In genomic region chr7:100475549-100475948, GRCh38 we compare ENCODE assay signal across 7 cellular contexts. TPM values are rescaled to one million over a fixed set of nuclear protein-coding genes. Genes with fewer than 3 reads are reported as not detected.
DNase-seq lines count a peak whose midpoint lies in the region; ATAC-seq and TF ChIP-seq lines count a peak whose summit lies in the region.
"Had no signal": no experiment of that assay in that cellular context is flagged by ENCODE, and none has a peak within 500 bp of the region (broad histone marks: within the 10 kb centered on the region; RNA-seq: fewer than 3 reads in every experiment).

No MANE protein-coding gene starts in this region.

- no peaks in the 10 kb centered on the region for H3K79me1 ChIP-seq in H9 (ENCODE audit: insufficient read depth, low read depth, low read length, poor library complexity, severe bottlenecking)

- H2AFZ ChIP-seq in H9 (ENCODE audit: low read length): no peak overlapping the region

- no peak overlapping the region for H3K18ac ChIP-seq in H9 (ENCODE audit: insufficient read length, low read depth, low read length)

- no peak overlapping the region for H2BK20ac ChIP-seq in H9 (ENCODE audit: low read depth, low read length, poor library complexity, severe bottlenecking)

- no peak overlapping the region for H3K9ac ChIP-seq in H9 (ENCODE audit: extremely low read depth, insufficient read length, low read length)

- no peak overlapping the region for H3K23ac ChIP-seq in H9 (ENCODE audit: insufficient read length, low read depth, low read length)

- POLR2A ChIA-PET in HEK293 (lab: Yijun Ruan, JAX): interaction anchor here (0.8 kb wide), 1 partner anchor 10 kb away, joined by 3 read pairs; no protein-coding TSS in a partner anchor

- ATAC-seq in sciatic nerve: peak; percentile 11
- no peak for ATAC-seq in GM18867 (IDR thresholded peaks at IDR 0.05; ENCODE audit: unreplicated experiment)

- H3K9me3 ChIP-seq in HEK293 (ENCODE audit: control insufficient read depth, insufficient read depth, low read depth, low read length): no peaks in the 10 kb centered on the region
- no peaks in the 10 kb centered on the region for H3K9me3 ChIP-seq in H9 (ENCODE audit: control insufficient read depth, low read depth, low read length)

- peaks cover 3 to 25% of the 10 kb centered on the region in 2 experiments; a peak in 2 of 3 replicates for H3K36me3 ChIP-seq in HEK293 (ENCODE audit: control insufficient read depth in 2 of 2, insufficient read depth in 1 of 2, low read length in 2 of 2)
- peaks cover 18% of the 10 kb centered on the region for H3K36me3 ChIP-seq in brain microvascular endothelial cell (replicated peaks)

- H3K4ac ChIP-seq in H9 (ENCODE audit: low read depth, low read length): no peak overlapping the region

- H3K23me2 ChIP-seq in H9 (ENCODE audit: insufficient read length, low read depth, low read length, poor library complexity, severe bottlenecking): peaks cover 7% of the 10 kb centered on the region

- no peak overlapping the region for H2BK15ac ChIP-seq in H9 (ENCODE audit: low read depth, low read length)

- no peak overlapping the region for H2BK12ac ChIP-seq in H9 (ENCODE audit: insufficient read length, low read depth, low read length)

- CTCF ChIA-PET in HEK293 (lab: Yijun Ruan, JAX): interaction anchor here (0.6 to 1.3 kb wide), 5 partner anchors 10 to 376 kb away, joined by 3 to 5 read pairs (median 3); partner anchors contain the start of gene POP7

- no peaks in the 10 kb centered on the region for H3K79me2 ChIP-seq in H9 (ENCODE audit: insufficient read depth, low read length)

- no CpG with 5 or more reads among the region's 9 CpGs for WGBS in H9 (ENCODE audit: extremely low coverage, insufficient read length, low lambda C conversion rate)

- peaks cover 18 to 40% of the 10 kb centered on the region in 2 experiments for H3K4me1 Mint-ChIP-seq in H9

- H4K20me1 ChIP-seq in H9 (ENCODE audit: control insufficient read depth, insufficient read depth, insufficient read length): no peaks in the 10 kb centered on the region

- H3K27ac ChIP-seq in HEK293 (ENCODE audit: extremely low read depth, low read depth, low read length) (no peak overlapping the region), brain microvascular endothelial cell (no peak overlapping the region), H9 (ENCODE audit: insufficient read length, low read depth, low read length) (no peak overlapping the region)

- H3K4me1 ChIP-seq in HEK293 (ENCODE audit: control insufficient read depth, insufficient read depth, low read length) (peaks cover 9% of the 10 kb centered on the region), H9 (ENCODE audit: insufficient read depth, low read length) (no peaks in the 10 kb centered on the region; the same call in 1 of the 2 replicates)

- no peak overlapping the region for H4K91ac ChIP-seq in H9 (ENCODE audit: insufficient read length, low read depth, low read length)

- no peak overlapping the region for H3K56ac ChIP-seq in H9 (ENCODE audit: insufficient read length, low read depth, low read length)

- H3K9me3 Mint-ChIP-seq in H9: no peaks in the 10 kb centered on the region

- no peak for TF ChIP-seq CTCF in HEK293 (tag by site-specific recombination; IDR thresholded peaks at IDR 0.05)
- TF ChIP-seq CTCF in brain microvascular endothelial cell (IDR thresholded peaks at IDR 0.05; ENCODE audit: low read depth, low read length, missing control alignments): no peak
- TF ChIP-seq CTCF in H9 (conservative IDR thresholded peaks at IDR 0.05): no peak

- no peak overlapping the region for H3T11ph ChIP-seq in H9 (ENCODE audit: low read length)

- H3K27me3 Mint-ChIP-seq in H9 (ENCODE audit: low read depth): no peaks in the 10 kb centered on the region

- H3K4me2 ChIP-seq in H9 (ENCODE audit: insufficient read depth, insufficient read length, low read length): no peak overlapping the region

- 0 out of 5 replicates have a peak overlapping the region, but pooled peaks of 1 of the 2 experiments have one; percentile 34 for H3K4me3 Mint-ChIP-seq in H9

- H3K27me3 ChIP-seq in brain microvascular endothelial cell (replicated peaks): no peaks in the 10 kb centered on the region
- no peaks in the 10 kb centered on the region for H3K27me3 ChIP-seq in H9 (ENCODE audit: insufficient read depth, low read length)

- no peak overlapping the region for H3K14ac ChIP-seq in H9 (ENCODE audit: insufficient read depth, low read length)

- DNase-seq in brain microvascular endothelial cell (no peak), sciatic nerve (ENCODE audit: low spot score) (no peak), H9 (no peak), NCI-H526 treated with DMSO at 0.1 percent for 48 hours (lab: John Stamatoyannopoulos, UW) (no peak)
- DNase-seq: NCI-H2029 treated with DMSO at 0.1 percent for 48 hours had no signal

- no peak overlapping the region for H2BK5ac ChIP-seq in H9 (ENCODE audit: insufficient read length, low read length)

- no peak overlapping the region for H4K5ac ChIP-seq in H9 (ENCODE audit: insufficient read length, low read depth, low read length)

- peaks cover 0 to 5% (median 0%) of the 10 kb centered on the region in 3 experiments; a peak in 1 of 7 replicates for H3K36me3 Mint-ChIP-seq in H9 (ENCODE audit: insufficient read depth in 1 of 3, low read depth in 3 of 3)

- intact Hi-C loops in sciatic nerve (cut with DNase I): no loop called here

- H3K27ac Mint-ChIP-seq in H9: no peak overlapping the region

- H3K4me3 ChIP-seq in HEK293 (ENCODE audit: low read depth, low read length) (no peak overlapping the region), brain microvascular endothelial cell (ENCODE audit: low read depth, low read length) (peak overlapping the region; percentile 5)

- H2AK5ac ChIP-seq in H9 (ENCODE audit: insufficient read length, low read length): no peak overlapping the region

- H2BK120ac ChIP-seq in H9 (ENCODE audit: low read depth, low read length, poor library complexity, severe bottlenecking): no peak overlapping the region

- in situ Hi-C loops in brain microvascular endothelial cell (cut with HindIII; ENCODE audit: low pct_ligation_motif_present, low sequenced_read_pairs): no loop called here

- no peak overlapping the region for H4K8ac ChIP-seq in H9 (replicated peaks; ENCODE audit: insufficient read length, low read depth, low read length)

TF ChIP-seq in HEK293, 187 proteins besides CTCF, POLR2A, EP300 and RAD21:
- TF ChIP-seq EGR2 (tag by site-specific recombination; IDR thresholded peaks at IDR 0.05; ENCODE audit: low read depth): 0 out of 2 replicates have a peak, but pooled peaks have one; percentile 11
- peak; percentile 76 for TF ChIP-seq ZNF335 (tag by site-specific recombination; conservative IDR thresholded peaks at IDR 0.05)
- TF ChIP-seq, protein P1, sequence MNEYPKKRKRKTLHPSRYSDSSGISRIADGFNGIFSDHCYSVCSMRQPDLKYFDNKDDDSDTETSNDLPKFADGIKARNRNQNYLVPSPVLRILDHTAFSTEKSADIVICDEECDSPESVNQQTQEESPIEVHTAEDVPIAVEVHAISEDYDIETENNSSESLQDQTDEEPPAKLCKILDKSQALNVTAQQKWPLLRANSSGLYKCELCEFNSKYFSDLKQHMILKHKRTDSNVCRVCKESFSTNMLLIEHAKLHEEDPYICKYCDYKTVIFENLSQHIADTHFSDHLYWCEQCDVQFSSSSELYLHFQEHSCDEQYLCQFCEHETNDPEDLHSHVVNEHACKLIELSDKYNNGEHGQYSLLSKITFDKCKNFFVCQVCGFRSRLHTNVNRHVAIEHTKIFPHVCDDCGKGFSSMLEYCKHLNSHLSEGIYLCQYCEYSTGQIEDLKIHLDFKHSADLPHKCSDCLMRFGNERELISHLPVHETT (tag by site-specific recombination; IDR thresholded peaks at IDR 0.05): no peak
TF ChIP-seq in HEK293: peak in this region for 2.

RNA-seq across cellular contexts. Expression of gene TSC22D4, which starts 3.5 kb away (rescaled TPM):
- 148 TPM for total RNA-seq in sciatic nerve
- 17.2 and 17.5 TPM in 2 replicates for total RNA-seq in H9 (2021)

RNA-seq across cellular contexts. Expression of gene NYAP1, which starts 8.2 kb away (rescaled TPM):
- total RNA-seq in sciatic nerve (9.1 TPM), H9 (2021) (3.2 and 4.0 TPM in 2 replicates)

RNA-seq across cellular contexts. Expression of gene SPACDR, which starts 11.5 kb away (rescaled TPM):
- total RNA-seq in sciatic nerve (3.6 TPM), H9 (2021) (0.39 TPM in 1 of 2 replicates, not detected in the other)

RNA-seq across cellular contexts. Expression of gene PPP1R35, which starts 39.3 kb away (rescaled TPM):
- total RNA-seq in sciatic nerve (25.3 TPM), H9 (2021) (37.4 and 40.2 TPM in 2 replicates)

RNA-seq across cellular contexts. Expression of gene MEPCE, which starts 45.9 kb away (rescaled TPM):
- 37.0 TPM for total RNA-seq in sciatic nerve
- total RNA-seq in H9 (2021): 68.0 and 69.0 TPM in 2 replicates
